In genomic region chr2:85503611-85504433, GRCh38 we compare ENCODE assay signal across 10 cellular contexts. TPM values are rescaled to one million over a fixed set of nuclear protein-coding genes. Genes with fewer than 3 reads are reported as not detected.
A peak's percentile ranks its signal among the peaks of the same experiment; 100 is the strongest.
DNase-seq lines count a peak whose midpoint lies in the region; ATAC-seq, FAIRE-seq and TF ChIP-seq lines count a peak whose summit lies in the region.
"Had no signal": no experiment of that assay in that cellular context is flagged by ENCODE, and none has a peak within 500 bp of the region (broad histone marks: within the 10 kb centered on the region; RNA-seq: fewer than 3 reads in every experiment).

No MANE protein-coding gene starts in this region.

- no peak for TF ChIP-seq POLR2A in vagina (IDR thresholded peaks at IDR 0.05)

- H3K36me3 ChIP-seq in left ventricle myocardium inferior, result no peaks in the 10 kb centered on the region
- no peaks in the 10 kb centered on the region for H3K36me3 ChIP-seq in astrocyte (ENCODE audit: insufficient read depth, low read length)
- no peaks in the 10 kb centered on the region for H3K36me3 ChIP-seq in vagina
- H3K36me3 ChIP-seq: tibial artery had no signal

- H3K4me3 ChIP-seq in left ventricle myocardium inferior (no peak overlapping the region), astrocyte (ENCODE audit: insufficient read depth, low read depth, low read length) (no peak overlapping the region), vagina (no peak overlapping the region)
- H3K4me3 ChIP-seq: tibial artery had no signal

- H3K9me3 Mint-ChIP-seq in astrocyte (ENCODE audit: unreplicated experiment), result no peaks in the 10 kb centered on the region
- no peaks in the 10 kb centered on the region for H3K9me3 Mint-ChIP-seq in stimulated activated naive CD8-positive, alpha-beta T cell treated with anti-CD3 and anti-CD28 coated beads, Interleukin-15, amount 100 ng/mL, for 72 hours

- FAIRE-seq in astrocyte (lab: Jason Lieb, UNC) (no peak), RCC 7860 (lab: Jason Lieb, UNC) (no peak)

- peaks cover 18% of the 10 kb centered on the region for H3K4me1 Mint-ChIP-seq in astrocyte (ENCODE audit: low read depth, unreplicated experiment)
- H3K4me1 Mint-ChIP-seq in stimulated activated naive CD8-positive, alpha-beta T cell treated with anti-CD3 and anti-CD28 coated beads, Interleukin-15, amount 100 ng/mL, for 72 hours, result no peaks in the 10 kb centered on the region

- H3K27me3 Mint-ChIP-seq in astrocyte (ENCODE audit: low read depth, unreplicated experiment), result peaks cover 5% of the 10 kb centered on the region
- H3K27me3 Mint-ChIP-seq in stimulated activated naive CD8-positive, alpha-beta T cell treated with anti-CD3 and anti-CD28 coated beads, Interleukin-15, amount 100 ng/mL, for 72 hours, result peaks cover 9% of the 10 kb centered on the region

- DNase-seq in left ventricle myocardium inferior, result no peak
- DNase-seq in left cardiac atrium, result no peak
- peak; percentile 69 for DNase-seq in astrocyte (ENCODE audit: low read depth)
- no peak for DNase-seq in left lobe of liver (ENCODE audit: low spot score)
- no peak for DNase-seq in vagina (ENCODE audit: extremely low spot score in 2 of 2)
- no peak for DNase-seq in T-helper 9 cell
- no peak for DNase-seq in stimulated activated naive CD8-positive, alpha-beta T cell treated with anti-CD3 and anti-CD28 coated beads, Interleukin-15, amount 100 ng/mL, for 72 hours
- DNase-seq in RCC 7860 (ENCODE audit: low spot score), result no peak
- DNase-seq: stimulated activated CD4-positive, alpha-beta T cell treated with anti-CD3 and anti-CD28 coated beads, Interleukin-4, amount 100 ng/mL, for 1 hour had no signal

- H3K79me2 ChIP-seq in astrocyte (ENCODE audit: insufficient read depth, low read length), result no peaks in the 10 kb centered on the region

- no peaks in the 10 kb centered on the region for H3K9me3 ChIP-seq in left ventricle myocardium inferior (replicated peaks)
- no peaks in the 10 kb centered on the region for H3K9me3 ChIP-seq in astrocyte (ENCODE audit: insufficient read depth, low read depth, low read length)
- H3K9me3 ChIP-seq in vagina, result no peaks in the 10 kb centered on the region
- H3K9me3 ChIP-seq: tibial artery had no signal

- H3K4me1 ChIP-seq in left ventricle myocardium inferior, result peaks cover 72% of the 10 kb centered on the region
- H3K4me1 ChIP-seq in astrocyte (ENCODE audit: insufficient read depth, low read length), result peaks cover 27% of the 10 kb centered on the region
- peaks cover 57% of the 10 kb centered on the region for H3K4me1 ChIP-seq in vagina

- H4K20me1 ChIP-seq in astrocyte (ENCODE audit: insufficient read depth, low read length), result no peaks in the 10 kb centered on the region

- H3K9ac ChIP-seq in astrocyte (ENCODE audit: low read length), result no peak overlapping the region

- no peak for TF ChIP-seq CTCF in left ventricle myocardium inferior (IDR thresholded peaks at IDR 0.05; ENCODE audit: borderline replicate concordance)
- no peak for TF ChIP-seq CTCF in astrocyte (IDR thresholded peaks at IDR 0.05; ENCODE audit: insufficient read depth, low read depth, low read length)
- no peak for TF ChIP-seq CTCF in vagina (IDR thresholded peaks at IDR 0.05)

- H3K36me3 Mint-ChIP-seq in astrocyte (ENCODE audit: low read depth, unreplicated experiment), result no peaks in the 10 kb centered on the region

- H3K4me3 Mint-ChIP-seq in astrocyte (ENCODE audit: unreplicated experiment), result no peak overlapping the region
- no peak overlapping the region for H3K4me3 Mint-ChIP-seq in stimulated activated naive CD8-positive, alpha-beta T cell treated with anti-CD3 and anti-CD28 coated beads, Interleukin-15, amount 100 ng/mL, for 72 hours

- H3K27me3 ChIP-seq in left ventricle myocardium inferior (ENCODE audit: low read depth) (no peaks in the 10 kb centered on the region), astrocyte (ENCODE audit: insufficient read depth, low read length) (no peaks in the 10 kb centered on the region), vagina (no peaks in the 10 kb centered on the region)
- H3K27me3 ChIP-seq: tibial artery had no signal

- intact Hi-C loops in left ventricle myocardium inferior (cut with micrococcal nuclease), result loop anchor here (2.0 kb wide), 1 partner anchor 29 kb away; no protein-coding TSS in a partner anchor
- intact Hi-C loops in left cardiac atrium (cut with DNase I), result loop anchor here in 1 of 2 donors (2.0 kb wide), 1 partner anchor 67 kb away; no protein-coding TSS in a partner anchor
- intact Hi-C loops in vagina (cut with DNase I), result no loop called here

- no peak overlapping the region for H2AFZ ChIP-seq in astrocyte (ENCODE audit: low read depth, low read length)

- H3K27ac ChIP-seq in left ventricle myocardium inferior (replicated peaks) (peak overlapping the region; percentile 68), astrocyte (ENCODE audit: low read depth, low read length) (peak overlapping the region; percentile 28), vagina (peak overlapping the region; percentile 80)

- ATAC-seq in left cardiac atrium (no peak), left lobe of liver (peak; percentile 52)
- ATAC-seq in stimulated activated naive CD8-positive, alpha-beta T cell treated with anti-CD3 and anti-CD28 coated beads, Interleukin-15, amount 100 ng/mL, for 72 hours, result no peak

- no peak overlapping the region for H3K27ac Mint-ChIP-seq in astrocyte (ENCODE audit: unreplicated experiment)
- H3K27ac Mint-ChIP-seq in stimulated activated naive CD8-positive, alpha-beta T cell treated with anti-CD3 and anti-CD28 coated beads, Interleukin-15, amount 100 ng/mL, for 72 hours, result peak overlapping the region in 1 of 2 donors; percentile 51

- H3K4me2 ChIP-seq in astrocyte (ENCODE audit: low read length), result no peak overlapping the region

RNA-seq across cellular contexts. Expression of gene MAT2A, which starts 35.1 kb away (rescaled TPM):
- 145 TPM for total RNA-seq in left ventricle myocardium inferior
- total RNA-seq in left cardiac atrium, result 100 to 1,000 TPM; 107 to 389 TPM
- total RNA-seq in astrocyte, result 175 and 180 TPM in 2 replicates
- total RNA-seq in left lobe of liver, result 76.6 TPM
- total RNA-seq in vagina, result 177 TPM

RNA-seq across cellular contexts. Expression of gene GGCX, which starts 57.5 kb away (rescaled TPM):
- total RNA-seq in left ventricle myocardium inferior (25.5 TPM), left cardiac atrium (10 to 100 TPM; 34.0 to 37.3 TPM), astrocyte (79.0 and 94.6 TPM in 2 replicates), left lobe of liver (232 TPM), vagina (18.2 TPM)

Comparison
In these comparisons a context has a peak if more than half of its experiments do, and no peak if none do; other contexts are left out.
1. H3K27ac ChIP-seq: peak in every context shown above with its lines; median percentile 80 in vagina; 68 in left ventricle myocardium inferior; 28 in astrocyte.